Comparison of ENCODE assay signal across 11 cellular contexts in genomic region chr16:18804540-18804939, GRCh38. TPM values are rescaled to one million over a fixed set of nuclear protein-coding genes. Genes with fewer than 3 reads are reported as not detected.
DNase-seq lines count a peak whose midpoint lies in the region; ATAC-seq and TF ChIP-seq lines count a peak whose summit lies in the region.
"Had no signal": no experiment of that assay in that cellular context is flagged by ENCODE, and none has a peak within 500 bp of the region (broad histone marks: within the 10 kb centered on the region; RNA-seq: fewer than 3 reads in every experiment).

No MANE protein-coding gene starts in this region.

- no peak for TF ChIP-seq POLR2A in heart left ventricle (IDR thresholded peaks at IDR 0.05)
- TF ChIP-seq POLR2A in tibial nerve (IDR thresholded peaks at IDR 0.05): no peak

- H3K27me3 ChIP-seq in heart left ventricle (no peaks in the 10 kb centered on the region), iPS-20b (ENCODE audit: insufficient read depth, low read length) (no peaks in the 10 kb centered on the region), tibial nerve (no peaks in the 10 kb centered on the region)

- DNase-seq in heart left ventricle (no peak), cardiac septum (ENCODE audit: low spot score) (no peak), tibial nerve (ENCODE audit: low spot score in 2 of 2) (no peak), GM13976 (ENCODE audit: low spot score) (no peak), NCI-H187 treated with DMSO at 0.1 percent for 48 hours (lab: John Stamatoyannopoulos, UW) (no peak)
- no peak for DNase-seq in activated CD4-positive, alpha-beta memory T cell treated with anti-CD3 and anti-CD28 coated beads, Interleukin-2, amount 10 ng/mL, durations not matched to agents 7 days and 5 days
- DNase-seq: activated effector memory CD4-positive, alpha-beta T cell treated with anti-CD3 and anti-CD28 coated beads, Interleukin-2, amount 50 U/mL, for 16 hours; posterior cingulate gyrus; SIG-M5 had no signal

- no peak overlapping the region for H3K4me3 Mint-ChIP-seq in activated CD4-positive, alpha-beta memory T cell treated with anti-CD3 and anti-CD28 coated beads, Interleukin-2, amount 10 ng/mL, durations not matched to agents 7 days and 5 days

- ATAC-seq in heart left ventricle (no peak), HG03139 (IDR thresholded peaks at IDR 0.05; ENCODE audit: unreplicated experiment) (no peak)

- H3K9me3 ChIP-seq in heart left ventricle (no peaks in the 10 kb centered on the region), iPS-20b (ENCODE audit: insufficient read depth, low read depth, low read length) (no peaks in the 10 kb centered on the region), tibial nerve (no peaks in the 10 kb centered on the region)

- peaks cover 62% of the 10 kb centered on the region for H3K36me3 Mint-ChIP-seq in activated CD4-positive, alpha-beta memory T cell treated with anti-CD3 and anti-CD28 coated beads, Interleukin-2, amount 10 ng/mL, durations not matched to agents 7 days and 5 days (ENCODE audit: low read depth)

- H3K36me3 ChIP-seq in heart left ventricle (peaks cover 0 to 43% (median 29%) of the 10 kb centered on the region in 9 donors), iPS-20b (ENCODE audit: insufficient read depth, low read depth, low read length) (peaks cover 46% of the 10 kb centered on the region), tibial nerve (peaks cover 0 to 34% (median 8%) of the 10 kb centered on the region in 3 donors)

- intact Hi-C loops in heart left ventricle (cut with DNase I) (loop anchor here in 7 of 10 donors (5.0 to 10.0 kb wide), 4 partner anchors 150 to 260 kb away; partner anchors contain the start of gene COQ7 (in 3 of the 7)), cardiac septum (cut with DNase I) (loop anchor here (5.0 to 10.0 kb wide), 2 partner anchors 168 to 260 kb away; partner anchors contain the start of gene COQ7)

- H3K27ac ChIP-seq in heart left ventricle: peak overlapping the region in 8 of 12 donors; percentile 1 to 79 (median 36)
- H3K27ac ChIP-seq in iPS-20b (ENCODE audit: low read length): no peak overlapping the region
- H3K27ac ChIP-seq in tibial nerve: peak overlapping the region in 3 of 4 donors; percentile 2 to 56 (median 4)

- H3K4me1 ChIP-seq in heart left ventricle (peaks cover 3 to 50% (median 22%) of the 10 kb centered on the region in 12 donors), iPS-20b (ENCODE audit: insufficient read depth, low read length) (peaks cover 35% of the 10 kb centered on the region), tibial nerve (peaks cover 3 to 27% (median 18%) of the 10 kb centered on the region in 4 donors)

- no peak overlapping the region for H3K4me3 ChIP-seq in heart left ventricle
- no peak overlapping the region for H3K4me3 ChIP-seq in iPS-20b (ENCODE audit: low read length)
- H3K4me3 ChIP-seq in tibial nerve: no peak overlapping the region

- CTCF ChIA-PET in activated CD4-positive, alpha-beta memory T cell treated with anti-CD3 and anti-CD28 coated beads, Interleukin-2, amount 10 ng/mL, durations not matched to agents 7 days and 5 days (lab: Charles Lee): interaction anchor here (0.6 to 9.0 kb wide), 3 partner anchors 13 to 174 kb away, joined by 4 to 144 read pairs (median 100); partner anchors contain the start of gene RPS15A

- H3K27ac Mint-ChIP-seq in activated CD4-positive, alpha-beta memory T cell treated with anti-CD3 and anti-CD28 coated beads, Interleukin-2, amount 10 ng/mL, durations not matched to agents 7 days and 5 days: peak overlapping the region; percentile 88

- H3K9ac ChIP-seq in iPS-20b (ENCODE audit: low read depth, low read length): peak overlapping the region; percentile 36; the same call in 1 of the 2 replicates

- POLR2A ChIA-PET in activated CD4-positive, alpha-beta memory T cell treated with anti-CD3 and anti-CD28 coated beads, Interleukin-2, amount 10 ng/mL, durations not matched to agents 7 days and 5 days (lab: Charles Lee): interaction anchor here (0.7 to 9.1 kb wide), 10 partner anchors 10 to 121 kb away, joined by 3 to 398 read pairs (median 4); partner anchors contain the start of genes RPS15A and SMG1

- WGBS in heart left ventricle, 4 donors: 39 to 54% (median 48%) methylated on average over 3 of the region's 3 CpGs
- WGBS in tibial nerve, 2 donors: 45 to 50% methylated on average over 3 of the region's 3 CpGs

- no peaks in the 10 kb centered on the region for H3K27me3 Mint-ChIP-seq in activated CD4-positive, alpha-beta memory T cell treated with anti-CD3 and anti-CD28 coated beads, Interleukin-2, amount 10 ng/mL, durations not matched to agents 7 days and 5 days

- H3K9me3 Mint-ChIP-seq in activated CD4-positive, alpha-beta memory T cell treated with anti-CD3 and anti-CD28 coated beads, Interleukin-2, amount 10 ng/mL, durations not matched to agents 7 days and 5 days: no peaks in the 10 kb centered on the region

- peaks cover 58% of the 10 kb centered on the region for H3K4me1 Mint-ChIP-seq in activated CD4-positive, alpha-beta memory T cell treated with anti-CD3 and anti-CD28 coated beads, Interleukin-2, amount 10 ng/mL, durations not matched to agents 7 days and 5 days

- TF ChIP-seq EP300 in tibial nerve (IDR thresholded peaks at IDR 0.05): no peak

- TF ChIP-seq CTCF in heart left ventricle (IDR thresholded peaks at IDR 0.05): no peak
- no peak for TF ChIP-seq CTCF in tibial nerve (IDR thresholded peaks at IDR 0.05)
- TF ChIP-seq CTCF in GM13976 (IDR thresholded peaks at IDR 0.05; ENCODE audit: borderline replicate concordance, control extremely low read depth, extremely low read depth, insufficient read depth, missing control alignments): no peak

- in situ Hi-C loops in GM13976 (cut with MboI; ENCODE audit: low sequenced_read_pairs, unreplicated experiment): loop anchor here (10.0 kb wide), 1 partner anchor 160 kb away; no protein-coding TSS in a partner anchor

RNA-seq across cellular contexts. Expression of gene ARL6IP1, which starts 3.2 kb away (rescaled TPM):
- total RNA-seq in heart left ventricle (10 to 100 TPM; 16.5 to 63.2 (median 22.9) TPM), cardiac septum (19.3 TPM), tibial nerve (100 to 1,000 TPM; 159 to 203 (median 188) TPM)
- 10 to 100 TPM; 20.2 to 30.8 TPM for polyA plus RNA-seq in heart left ventricle
- total RNA-seq in activated CD4-positive, alpha-beta memory T cell treated with anti-CD3 and anti-CD28 coated beads, Interleukin-2, amount 10 ng/mL, durations not matched to agents 7 days and 5 days: 100 to 1,000 TPM; 264 to 277 TPM

RNA-seq across cellular contexts. Expression of gene RPS15A, which starts 14.4 kb away (rescaled TPM):
- total RNA-seq in heart left ventricle (100 to 1,000 TPM; 391 to 919 (median 767) TPM), cardiac septum (510 TPM), tibial nerve (1,000 to 10,000 TPM in 3 of 4 donors, 100 to 1,000 TPM in 1; 697 to 1,427 (median 1,125) TPM)
- polyA plus RNA-seq in heart left ventricle: 1,000 to 10,000 TPM; 1,532 to 3,186 TPM
- total RNA-seq in activated CD4-positive, alpha-beta memory T cell treated with anti-CD3 and anti-CD28 coated beads, Interleukin-2, amount 10 ng/mL, durations not matched to agents 7 days and 5 days: 1,000 to 10,000 TPM; 1,725 to 1,747 TPM
